Comparison of ENCODE assay signal across 8 cellular contexts in the genomic region with DNA sequence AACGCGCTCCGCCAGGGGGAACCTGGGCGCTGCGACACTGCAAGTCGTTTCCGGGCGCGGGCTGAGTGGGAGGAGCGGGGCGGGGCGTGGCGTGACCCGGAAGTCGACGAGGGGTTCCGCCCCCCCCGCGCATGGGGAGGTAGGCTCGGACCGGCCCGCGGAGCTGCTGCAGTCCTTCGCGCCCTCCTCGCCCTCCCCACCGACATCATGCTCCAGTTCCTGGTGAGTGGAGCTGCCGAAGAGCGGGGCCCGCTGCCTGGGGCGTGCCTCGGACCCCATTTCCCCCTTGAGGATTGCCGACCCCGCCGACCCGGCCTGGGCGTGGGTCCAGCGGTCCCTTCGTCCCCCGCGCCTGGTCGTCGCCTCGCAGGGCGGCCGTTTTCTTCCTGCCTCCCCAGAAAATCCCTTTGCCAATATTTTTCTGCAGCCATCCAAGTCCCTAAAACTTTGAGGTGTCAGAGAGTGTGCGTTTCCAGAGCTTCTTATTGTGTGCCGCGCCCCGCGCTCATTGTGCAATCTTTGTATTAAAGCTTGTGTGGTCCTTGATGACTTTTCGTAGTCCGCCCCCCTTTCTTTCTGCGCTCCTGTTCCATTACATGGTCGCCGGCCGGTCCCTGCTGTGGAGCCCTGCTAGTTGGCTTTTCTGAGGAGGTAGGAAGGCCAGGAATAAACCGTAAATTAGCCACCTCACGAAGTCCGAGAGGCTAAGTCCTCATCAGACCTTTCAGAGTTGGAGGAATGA. TPM values are rescaled to one million over a fixed set of nuclear protein-coding genes. Genes with fewer than 3 reads are reported as not detected.
DNase-seq lines count a peak whose midpoint lies in the region; ATAC-seq and TF ChIP-seq lines count a peak whose summit lies in the region.

A gene (plus strand): TSS at position 142 of the 742 bp plus-strand sequence.

- H3K4me2 ChIP-seq in osteoblast (ENCODE audit: insufficient read depth, low read length), result peak within 1 kb of the TSS; percentile 95

- peak within 1 kb of the TSS; percentile 98 for H2AFZ ChIP-seq in osteoblast (ENCODE audit: low read length)

- H3K36me3 Mint-ChIP-seq in activated naive CD8-positive, alpha-beta T cell, result peaks cover 5% of the 10 kb centered on the region

- TF ChIP-seq CTCF in GM12872 (IDR thresholded peaks at IDR 0.05; ENCODE audit: insufficient read depth, low read depth, low read length), result peak; percentile 54; the same call in 2 of the 3 replicates
- peak; percentile 58 for TF ChIP-seq CTCF in osteoblast (IDR thresholded peaks at IDR 0.05; ENCODE audit: extremely low read depth, low read depth, low read length)
- peak; percentile 90 to 96 (median 93) for TF ChIP-seq CTCF in testis (IDR thresholded peaks at IDR 0.05)

- H3K36me3 ChIP-seq in osteoblast (ENCODE audit: insufficient read depth, low read length) (no peaks in the 10 kb centered on the region), testis (ENCODE audit: low read depth, missing control alignments) (no peaks in the 10 kb centered on the region)

- intact Hi-C loops in testis (cut with DNase I; ENCODE audit: low total_unique reads), result loop anchor here (10.0 kb wide), 1 partner anchor 132 kb away; no protein-coding TSS in a partner anchor

- WGBS in testis, 2 donors, result 1% methylated on average over 16 to 52 of the region's 60 CpGs

- H3K4me1 Mint-ChIP-seq in activated naive CD8-positive, alpha-beta T cell (ENCODE audit: low read depth), result peaks cover 44% of the 10 kb centered on the region

- H4K20me1 ChIP-seq in osteoblast (ENCODE audit: insufficient read depth, low read length), result peaks cover 5% of the 10 kb centered on the region

- no peaks in the 10 kb centered on the region for H3K9me3 Mint-ChIP-seq in activated naive CD8-positive, alpha-beta T cell (ENCODE audit: low read depth)

- peak within 1 kb of the TSS; percentile 95 for H3K27ac Mint-ChIP-seq in activated naive CD8-positive, alpha-beta T cell

- H3K27me3 ChIP-seq in osteoblast (ENCODE audit: insufficient read depth, low read length), result no peaks in the 10 kb centered on the region
- H3K27me3 ChIP-seq in testis, result no peaks in the 10 kb centered on the region

- H3K4me1 ChIP-seq in osteoblast (ENCODE audit: insufficient read depth, low read length) (peaks cover 33% of the 10 kb centered on the region), testis (peaks cover 11% of the 10 kb centered on the region)

- ATAC-seq in HG02623 (IDR thresholded peaks at IDR 0.05; ENCODE audit: unreplicated experiment), result peak; percentile 91

- H3K27ac ChIP-seq in osteoblast (ENCODE audit: low read depth, low read length) (peak within 1 kb of the TSS; percentile 100), testis (peak within 1 kb of the TSS; percentile 77 to 95)

- DNase-seq in NCI-H1092 treated with DMSO at 0.1 percent for 48 hours (lab: John Stamatoyannopoulos, UW) (peak; percentile 95), SKM-1 treated with dmso at 0.1 percent for 144 hours (lab: John Stamatoyannopoulos, UW; ENCODE audit: unreplicated experiment) (peak; percentile 87), glomerular visceral epithelial cell (ENCODE audit: extremely low spot score) (peak; percentile 93), osteoblast (ENCODE audit: insufficient read length, low spot score, missing footprints) (peak; percentile 95), testis (peak; percentile 97)

- peak; percentile 63 for TF ChIP-seq POLR2A in testis (IDR thresholded peaks at IDR 0.05)

- peaks cover 40% of the 10 kb centered on the region for H3K79me2 ChIP-seq in osteoblast (ENCODE audit: insufficient read depth, low read length)

- H3K9me3 ChIP-seq in osteoblast (ENCODE audit: low read depth, low read length) (no peaks in the 10 kb centered on the region), testis (no peaks in the 10 kb centered on the region)

- H3K4me3 ChIP-seq in osteoblast (ENCODE audit: insufficient read depth, low read length) (peak within 1 kb of the TSS; percentile 97), testis (peak within 1 kb of the TSS; percentile 76 to 85)

- H3K4me3 Mint-ChIP-seq in activated naive CD8-positive, alpha-beta T cell, result peak within 1 kb of the TSS; percentile 94

- no peaks in the 10 kb centered on the region for H3K27me3 Mint-ChIP-seq in activated naive CD8-positive, alpha-beta T cell

RNA-seq across cellular contexts. Expression of the gene that starts here (rescaled TPM):
- 18.8 and 21.5 TPM in 2 replicates for total RNA-seq in osteoblast
- 10 to 100 TPM; 36.4 to 39.7 TPM for total RNA-seq in testis
- polyA plus RNA-seq in testis (ENCODE audit: insufficient read depth, low read depth, low replicate concordance), result 56.3 TPM

Comparison
In these comparisons a context has a peak if more than half of its experiments do, and no peak if none do; other contexts are left out.
1. Peak in every context shown above with its lines: DNase-seq, ATAC-seq, H3K4me3 ChIP-seq and H3K27ac ChIP-seq.